Comparison of ENCODE assay signal across 1 cellular context in the genomic region with DNA sequence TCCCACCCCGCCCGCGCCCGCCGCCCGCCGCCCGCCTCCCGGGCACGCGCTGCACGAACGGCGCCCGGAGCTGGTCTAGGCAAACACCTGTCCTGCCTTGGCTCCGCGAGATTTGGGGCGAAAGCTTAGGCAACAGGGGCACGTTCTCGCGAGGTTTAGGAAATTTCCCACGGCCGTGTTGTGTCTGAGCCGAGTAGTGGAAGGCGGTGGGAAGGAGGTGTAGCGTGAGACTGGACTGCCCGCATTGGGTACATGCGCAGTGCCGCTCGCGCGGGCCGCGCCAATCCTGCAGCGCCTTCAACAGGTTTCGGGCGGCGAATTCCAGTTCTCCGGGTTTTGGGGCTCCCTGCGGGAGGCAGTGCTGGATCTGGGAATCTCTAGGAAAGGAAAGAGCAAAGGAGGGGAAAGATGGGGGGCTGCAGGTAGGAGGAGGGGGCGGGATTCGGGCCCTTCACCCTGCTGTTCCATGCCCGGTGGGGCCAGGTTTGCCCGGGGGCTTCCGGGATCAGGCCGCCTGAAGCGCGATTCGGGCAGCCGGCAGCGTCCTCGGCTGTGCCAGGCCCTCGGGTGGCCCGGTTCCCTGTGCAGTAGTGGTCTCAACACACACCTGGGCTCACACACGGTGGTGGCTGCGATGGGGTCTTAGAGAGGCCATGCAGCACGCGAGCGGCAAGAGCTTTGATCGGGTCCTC.
TF ChIP-seq lines count a peak whose summit lies in the region.

No MANE protein-coding gene starts in this region.

TF ChIP-seq in HepG2, 621 proteins besides CTCF, POLR2A, EP300 and RAD21 (continued from another document and continues in another):
- TF ChIP-seq ZNF510 (CRISPR knock-in tag; IDR thresholded peaks at IDR 0.05; ENCODE audit: low read depth) (no peak; the same call in 1 of the 2 replicates), MED13 (CRISPR knock-in tag; IDR thresholded peaks at IDR 0.05) (no peak), ZNF367 (CRISPR knock-in tag; IDR thresholded peaks at IDR 0.05; ENCODE audit: borderline replicate concordance) (no peak), CHD4 (IDR thresholded peaks at IDR 0.05; ENCODE audit: borderline replicate concordance, low read length) (no peak), TSC22D2 (CRISPR knock-in tag; IDR thresholded peaks at IDR 0.05; ENCODE audit: borderline replicate concordance) (no peak), ZNF747 (CRISPR knock-in tag; IDR thresholded peaks at IDR 0.05; ENCODE audit: borderline replicate concordance) (no peak), MTA1 (CRISPR knock-in tag; IDR thresholded peaks at IDR 0.05; ENCODE audit: borderline replicate concordance) (peak; percentile 8; the same call in 1 of the 2 replicates), ZNF530 (CRISPR knock-in tag; IDR thresholded peaks at IDR 0.05; ENCODE audit: low read depth) (no peak), RBM39 (IDR thresholded peaks at IDR 0.05; ENCODE audit: low read depth, low read length, poor library complexity, severe bottlenecking) (no peak), TCF7L2 (IDR thresholded peaks at IDR 0.05; ENCODE audit: low read depth, low read length) (no peak), KDM5A (IDR thresholded peaks at IDR 0.05; ENCODE audit: borderline replicate concordance, low read length) (no peak), NONO (IDR thresholded peaks at IDR 0.05) (no peak), NONO (CRISPR knock-in tag; conservative IDR thresholded peaks at IDR 0.05) (peak; percentile 84), SMAD3 (CRISPR knock-in tag; IDR thresholded peaks at IDR 0.05) (no peak), KLF6 (CRISPR knock-in tag; IDR thresholded peaks at IDR 0.05) (peak; percentile 62), ZNF335 (CRISPR knock-in tag; IDR thresholded peaks at IDR 0.05) (no peak), NFIB (CRISPR knock-in tag; IDR thresholded peaks at IDR 0.05; ENCODE audit: borderline replicate concordance) (no peak), RFX1 (IDR thresholded peaks at IDR 0.05) (no peak), ZNF562 (CRISPR knock-in tag; IDR thresholded peaks at IDR 0.05; ENCODE audit: borderline replicate concordance) (no peak), ZZZ3 (CRISPR knock-in tag; IDR thresholded peaks at IDR 0.05; ENCODE audit: borderline replicate concordance) (peak; percentile 96), CENPT (CRISPR knock-in tag; IDR thresholded peaks at IDR 0.05; ENCODE audit: low read depth) (no peak), ESRRA (CRISPR knock-in tag; IDR thresholded peaks at IDR 0.05; ENCODE audit: low read depth) (no peak), ATF7-NPFF (CRISPR knock-in tag; IDR thresholded peaks at IDR 0.05; ENCODE audit: low read depth) (peak; percentile 38; the same call in 1 of the 2 replicates), ELF4 (CRISPR knock-in tag; IDR thresholded peaks at IDR 0.05; ENCODE audit: borderline replicate concordance) (no peak), ZNF143 (CRISPR knock-in tag; IDR thresholded peaks at IDR 0.05) (no peak), KDM5B (CRISPR knock-in tag; IDR thresholded peaks at IDR 0.05; ENCODE audit: borderline replicate concordance) (no peak; the same call in 1 of the 2 replicates), ZNF24 (IDR thresholded peaks at IDR 0.05) (no peak), THYN1 (CRISPR knock-in tag; IDR thresholded peaks at IDR 0.05; ENCODE audit: borderline replicate concordance, low read depth) (no peak), ZFY (CRISPR knock-in tag; IDR thresholded peaks at IDR 0.05) (peak; percentile 51), KDM6A (CRISPR knock-in tag; IDR thresholded peaks at IDR 0.05; ENCODE audit: low read depth) (no peak), MEIS2 (CRISPR knock-in tag; IDR thresholded peaks at IDR 0.05) (no peak), MXD4 (CRISPR knock-in tag; IDR thresholded peaks at IDR 0.05) (no peak), POLR2AphosphoS5 (IDR thresholded peaks at IDR 0.05; ENCODE audit: low read depth, low read length) (no peak; the same call in 1 of the 2 replicates), ZNF792 (CRISPR knock-in tag; IDR thresholded peaks at IDR 0.05) (no peak; the same call in 1 of the 2 replicates), DPF2 (CRISPR knock-in tag; IDR thresholded peaks at IDR 0.05; ENCODE audit: borderline replicate concordance, low read depth) (no peak), ZNF33A (CRISPR knock-in tag; IDR thresholded peaks at IDR 0.05; ENCODE audit: borderline replicate concordance) (no peak), MTA3 (CRISPR knock-in tag; IDR thresholded peaks at IDR 0.05) (no peak)
- TF ChIP-seq, protein P1, sequence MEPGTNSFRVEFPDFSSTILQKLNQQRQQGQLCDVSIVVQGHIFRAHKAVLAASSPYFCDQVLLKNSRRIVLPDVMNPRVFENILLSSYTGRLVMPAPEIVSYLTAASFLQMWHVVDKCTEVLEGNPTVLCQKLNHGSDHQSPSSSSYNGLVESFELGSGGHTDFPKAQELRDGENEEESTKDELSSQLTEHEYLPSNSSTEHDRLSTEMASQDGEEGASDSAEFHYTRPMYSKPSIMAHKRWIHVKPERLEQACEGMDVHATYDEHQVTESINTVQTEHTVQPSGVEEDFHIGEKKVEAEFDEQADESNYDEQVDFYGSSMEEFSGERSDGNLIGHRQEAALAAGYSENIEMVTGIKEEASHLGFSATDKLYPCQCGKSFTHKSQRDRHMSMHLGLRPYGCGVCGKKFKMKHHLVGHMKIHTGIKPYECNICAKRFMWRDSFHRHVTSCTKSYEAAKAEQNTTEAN (CRISPR knock-in tag; conservative IDR thresholded peaks at IDR 0.05) = no peak
- TF ChIP-seq, protein P2, sequence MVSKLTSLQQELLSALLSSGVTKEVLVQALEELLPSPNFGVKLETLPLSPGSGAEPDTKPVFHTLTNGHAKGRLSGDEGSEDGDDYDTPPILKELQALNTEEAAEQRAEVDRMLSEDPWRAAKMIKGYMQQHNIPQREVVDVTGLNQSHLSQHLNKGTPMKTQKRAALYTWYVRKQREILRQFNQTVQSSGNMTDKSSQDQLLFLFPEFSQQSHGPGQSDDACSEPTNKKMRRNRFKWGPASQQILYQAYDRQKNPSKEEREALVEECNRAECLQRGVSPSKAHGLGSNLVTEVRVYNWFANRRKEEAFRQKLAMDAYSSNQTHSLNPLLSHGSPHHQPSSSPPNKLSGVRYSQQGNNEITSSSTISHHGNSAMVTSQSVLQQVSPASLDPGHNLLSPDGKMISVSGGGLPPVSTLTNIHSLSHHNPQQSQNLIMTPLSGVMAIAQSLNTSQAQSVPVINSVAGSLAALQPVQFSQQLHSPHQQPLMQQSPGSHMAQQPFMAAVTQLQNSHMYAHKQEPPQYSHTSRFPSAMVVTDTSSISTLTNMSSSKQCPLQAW (CRISPR knock-in tag; IDR thresholded peaks at IDR 0.05) = peak; percentile 36; the same call in 1 of the 2 replicates
- TF ChIP-seq, protein P3, sequence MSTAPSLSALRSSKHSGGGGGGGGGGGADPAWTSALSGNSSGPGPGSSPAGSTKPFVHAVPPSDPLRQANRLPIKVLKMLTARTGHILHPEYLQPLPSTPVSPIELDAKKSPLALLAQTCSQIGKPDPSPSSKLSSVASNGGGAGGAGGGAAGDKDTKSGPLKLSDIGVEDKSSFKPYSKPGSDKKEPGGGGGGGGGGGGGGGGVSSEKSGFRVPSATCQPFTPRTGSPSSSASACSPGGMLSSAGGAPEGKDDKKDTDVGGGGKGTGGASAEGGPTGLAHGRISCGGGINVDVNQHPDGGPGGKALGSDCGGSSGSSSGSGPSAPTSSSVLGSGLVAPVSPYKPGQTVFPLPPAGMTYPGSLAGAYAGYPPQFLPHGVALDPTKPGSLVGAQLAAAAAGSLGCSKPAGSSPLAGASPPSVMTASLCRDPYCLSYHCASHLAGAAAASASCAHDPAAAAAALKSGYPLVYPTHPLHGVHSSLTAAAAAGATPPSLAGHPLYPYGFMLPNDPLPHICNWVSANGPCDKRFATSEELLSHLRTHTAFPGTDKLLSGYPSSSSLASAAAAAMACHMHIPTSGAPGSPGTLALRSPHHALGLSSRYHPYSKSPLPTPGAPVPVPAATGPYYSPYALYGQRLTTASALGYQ (CRISPR knock-in tag; IDR thresholded peaks at IDR 0.05) = no peak
- TF ChIP-seq, protein P4, sequence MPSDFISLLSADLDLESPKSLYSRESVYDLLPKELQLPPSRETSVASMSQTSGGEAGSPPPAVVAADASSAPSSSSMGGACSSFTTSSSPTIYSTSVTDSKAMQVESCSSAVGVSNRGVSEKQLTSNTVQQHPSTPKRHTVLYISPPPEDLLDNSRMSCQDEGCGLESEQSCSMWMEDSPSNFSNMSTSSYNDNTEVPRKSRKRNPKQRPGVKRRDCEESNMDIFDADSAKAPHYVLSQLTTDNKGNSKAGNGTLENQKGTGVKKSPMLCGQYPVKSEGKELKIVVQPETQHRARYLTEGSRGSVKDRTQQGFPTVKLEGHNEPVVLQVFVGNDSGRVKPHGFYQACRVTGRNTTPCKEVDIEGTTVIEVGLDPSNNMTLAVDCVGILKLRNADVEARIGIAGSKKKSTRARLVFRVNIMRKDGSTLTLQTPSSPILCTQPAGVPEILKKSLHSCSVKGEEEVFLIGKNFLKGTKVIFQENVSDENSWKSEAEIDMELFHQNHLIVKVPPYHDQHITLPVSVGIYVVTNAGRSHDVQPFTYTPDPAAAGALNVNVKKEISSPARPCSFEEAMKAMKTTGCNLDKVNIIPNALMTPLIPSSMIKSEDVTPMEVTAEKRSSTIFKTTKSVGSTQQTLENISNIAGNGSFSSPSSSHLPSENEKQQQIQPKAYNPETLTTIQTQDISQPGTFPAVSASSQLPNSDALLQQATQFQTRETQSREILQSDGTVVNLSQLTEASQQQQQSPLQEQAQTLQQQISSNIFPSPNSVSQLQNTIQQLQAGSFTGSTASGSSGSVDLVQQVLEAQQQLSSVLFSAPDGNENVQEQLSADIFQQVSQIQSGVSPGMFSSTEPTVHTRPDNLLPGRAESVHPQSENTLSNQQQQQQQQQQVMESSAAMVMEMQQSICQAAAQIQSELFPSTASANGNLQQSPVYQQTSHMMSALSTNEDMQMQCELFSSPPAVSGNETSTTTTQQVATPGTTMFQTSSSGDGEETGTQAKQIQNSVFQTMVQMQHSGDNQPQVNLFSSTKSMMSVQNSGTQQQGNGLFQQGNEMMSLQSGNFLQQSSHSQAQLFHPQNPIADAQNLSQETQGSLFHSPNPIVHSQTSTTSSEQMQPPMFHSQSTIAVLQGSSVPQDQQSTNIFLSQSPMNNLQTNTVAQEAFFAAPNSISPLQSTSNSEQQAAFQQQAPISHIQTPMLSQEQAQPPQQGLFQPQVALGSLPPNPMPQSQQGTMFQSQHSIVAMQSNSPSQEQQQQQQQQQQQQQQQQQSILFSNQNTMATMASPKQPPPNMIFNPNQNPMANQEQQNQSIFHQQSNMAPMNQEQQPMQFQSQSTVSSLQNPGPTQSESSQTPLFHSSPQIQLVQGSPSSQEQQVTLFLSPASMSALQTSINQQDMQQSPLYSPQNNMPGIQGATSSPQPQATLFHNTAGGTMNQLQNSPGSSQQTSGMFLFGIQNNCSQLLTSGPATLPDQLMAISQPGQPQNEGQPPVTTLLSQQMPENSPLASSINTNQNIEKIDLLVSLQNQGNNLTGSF (CRISPR knock-in tag; IDR thresholded peaks at IDR 0.05) = no peak
- TF ChIP-seq, protein P5, sequence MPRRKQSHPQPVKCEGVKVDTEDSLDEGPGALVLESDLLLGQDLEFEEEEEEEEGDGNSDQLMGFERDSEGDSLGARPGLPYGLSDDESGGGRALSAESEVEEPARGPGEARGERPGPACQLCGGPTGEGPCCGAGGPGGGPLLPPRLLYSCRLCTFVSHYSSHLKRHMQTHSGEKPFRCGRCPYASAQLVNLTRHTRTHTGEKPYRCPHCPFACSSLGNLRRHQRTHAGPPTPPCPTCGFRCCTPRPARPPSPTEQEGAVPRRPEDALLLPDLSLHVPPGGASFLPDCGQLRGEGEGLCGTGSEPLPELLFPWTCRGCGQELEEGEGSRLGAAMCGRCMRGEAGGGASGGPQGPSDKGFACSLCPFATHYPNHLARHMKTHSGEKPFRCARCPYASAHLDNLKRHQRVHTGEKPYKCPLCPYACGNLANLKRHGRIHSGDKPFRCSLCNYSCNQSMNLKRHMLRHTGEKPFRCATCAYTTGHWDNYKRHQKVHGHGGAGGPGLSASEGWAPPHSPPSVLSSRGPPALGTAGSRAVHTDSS (CRISPR knock-in tag; conservative IDR thresholded peaks at IDR 0.05) = no peak
- TF ChIP-seq, protein P6, sequence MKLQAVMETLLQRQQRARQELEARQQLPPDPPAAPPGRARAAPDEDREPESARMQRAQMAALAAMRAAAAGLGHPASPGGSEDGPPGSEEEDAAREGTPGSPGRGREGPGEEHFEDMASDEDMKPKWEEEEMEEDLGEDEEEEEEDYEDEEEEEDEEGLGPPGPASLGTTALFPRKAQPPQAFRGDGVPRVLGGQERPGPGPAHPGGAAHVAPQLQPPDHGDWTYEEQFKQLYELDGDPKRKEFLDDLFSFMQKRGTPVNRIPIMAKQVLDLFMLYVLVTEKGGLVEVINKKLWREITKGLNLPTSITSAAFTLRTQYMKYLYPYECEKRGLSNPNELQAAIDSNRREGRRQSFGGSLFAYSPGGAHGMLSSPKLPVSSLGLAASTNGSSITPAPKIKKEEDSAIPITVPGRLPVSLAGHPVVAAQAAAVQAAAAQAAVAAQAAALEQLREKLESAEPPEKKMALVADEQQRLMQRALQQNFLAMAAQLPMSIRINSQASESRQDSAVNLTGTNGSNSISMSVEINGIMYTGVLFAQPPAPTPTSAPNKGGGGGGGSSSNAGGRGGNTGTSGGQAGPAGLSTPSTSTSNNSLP (IDR thresholded peaks at IDR 0.05; ENCODE audit: low read depth, low read length) = no peak
- TF ChIP-seq, protein P7, sequence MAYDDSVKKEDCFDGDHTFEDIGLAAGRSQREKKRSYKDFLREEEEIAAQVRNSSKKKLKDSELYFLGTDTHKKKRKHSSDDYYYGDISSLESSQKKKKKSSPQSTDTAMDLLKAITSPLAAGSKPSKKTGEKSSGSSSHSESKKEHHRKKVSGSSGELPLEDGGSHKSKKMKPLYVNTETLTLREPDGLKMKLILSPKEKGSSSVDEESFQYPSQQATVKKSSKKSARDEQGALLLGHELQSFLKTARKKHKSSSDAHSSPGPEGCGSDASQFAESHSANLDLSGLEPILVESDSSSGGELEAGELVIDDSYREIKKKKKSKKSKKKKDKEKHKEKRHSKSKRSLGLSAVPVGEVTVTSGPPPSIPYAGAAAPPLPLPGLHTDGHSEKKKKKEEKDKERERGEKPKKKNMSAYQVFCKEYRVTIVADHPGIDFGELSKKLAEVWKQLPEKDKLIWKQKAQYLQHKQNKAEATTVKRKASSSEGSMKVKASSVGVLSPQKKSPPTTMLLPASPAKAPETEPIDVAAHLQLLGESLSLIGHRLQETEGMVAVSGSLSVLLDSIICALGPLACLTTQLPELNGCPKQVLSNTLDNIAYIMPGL (CRISPR knock-in tag; IDR thresholded peaks at IDR 0.05; ENCODE audit: borderline replicate concordance in 1 of 2, low read depth in 1 of 2) = peak; percentile 71 to 73
- TF ChIP-seq, protein P8, sequence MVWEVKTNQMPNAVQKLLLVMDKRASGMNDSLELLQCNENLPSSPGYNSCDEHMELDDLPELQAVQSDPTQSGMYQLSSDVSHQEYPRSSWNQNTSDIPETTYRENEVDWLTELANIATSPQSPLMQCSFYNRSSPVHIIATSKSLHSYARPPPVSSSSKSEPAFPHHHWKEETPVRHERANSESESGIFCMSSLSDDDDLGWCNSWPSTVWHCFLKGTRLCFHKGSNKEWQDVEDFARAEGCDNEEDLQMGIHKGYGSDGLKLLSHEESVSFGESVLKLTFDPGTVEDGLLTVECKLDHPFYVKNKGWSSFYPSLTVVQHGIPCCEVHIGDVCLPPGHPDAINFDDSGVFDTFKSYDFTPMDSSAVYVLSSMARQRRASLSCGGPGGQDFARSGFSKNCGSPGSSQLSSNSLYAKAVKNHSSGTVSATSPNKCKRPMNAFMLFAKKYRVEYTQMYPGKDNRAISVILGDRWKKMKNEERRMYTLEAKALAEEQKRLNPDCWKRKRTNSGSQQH (CRISPR knock-in tag; IDR thresholded peaks at IDR 0.05; ENCODE audit: low read depth) = no peak; the same call in 1 of the 2 replicates
- TF ChIP-seq, protein P9, sequence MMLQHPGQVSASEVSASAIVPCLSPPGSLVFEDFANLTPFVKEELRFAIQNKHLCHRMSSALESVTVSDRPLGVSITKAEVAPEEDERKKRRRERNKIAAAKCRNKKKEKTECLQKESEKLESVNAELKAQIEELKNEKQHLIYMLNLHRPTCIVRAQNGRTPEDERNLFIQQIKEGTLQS (CRISPR knock-in tag; IDR thresholded peaks at IDR 0.05) = no peak
